22 cellular contexts compared by ENCODE assay signal in the genomic region with DNA sequence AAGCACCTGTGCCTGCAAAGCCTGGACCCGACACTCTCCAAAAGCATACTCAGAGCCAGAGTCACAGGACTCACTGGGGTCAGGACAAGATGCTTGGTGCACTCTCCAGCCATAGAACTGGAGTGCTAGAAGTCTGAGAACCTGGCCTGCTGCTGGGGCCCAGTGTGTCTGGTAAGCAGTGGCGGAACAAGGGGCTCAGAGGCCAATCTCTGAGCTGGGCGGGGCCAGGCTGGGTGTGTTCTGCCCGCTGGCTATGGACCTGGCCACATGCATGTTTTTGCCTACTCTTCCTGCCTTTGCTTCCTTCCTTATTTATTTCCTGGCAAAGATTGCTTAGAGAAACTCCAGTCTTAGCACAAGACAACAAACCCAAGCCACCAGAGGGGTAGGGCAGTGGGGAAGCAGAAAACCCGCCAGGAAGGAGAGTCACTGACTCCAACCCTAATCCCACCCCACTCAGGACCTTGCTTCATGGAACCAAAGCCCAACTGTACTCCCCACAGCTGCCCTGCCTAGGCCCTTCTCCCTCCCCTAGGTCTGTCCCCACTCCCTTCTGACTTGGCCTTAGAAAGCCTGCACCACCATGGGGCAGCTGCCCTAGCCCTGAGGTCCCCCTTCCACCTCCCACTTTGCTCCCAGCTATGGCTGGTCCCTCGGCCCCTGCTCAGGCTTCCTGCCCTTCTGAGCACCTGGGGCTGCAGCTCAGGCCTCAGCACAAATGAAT.
DNase-seq lines count a peak whose midpoint lies in the region; ATAC-seq and TF ChIP-seq lines count a peak whose summit lies in the region.
"Had no signal": no experiment of that assay in that cellular context is flagged by ENCODE, and none has a peak within 500 bp of the region (broad histone marks: within the 10 kb centered on the region; RNA-seq: fewer than 3 reads in every experiment).

No MANE protein-coding gene starts in this region.

- H3K4me1 ChIP-seq in heart right ventricle, result peaks cover 0 to 12% (median 3%) of the 10 kb centered on the region in 9 donors
- H3K4me1 ChIP-seq in spleen, result peaks cover 0 to 16% (median 10%) of the 10 kb centered on the region in 6 donors

- H3K27me3 ChIP-seq in heart right ventricle (peaks cover 3 to 52% (median 44%) of the 10 kb centered on the region in 7 donors), spleen (replicated peaks in 1 of 7) (peaks cover 0 to 76% (median 24%) of the 10 kb centered on the region in 7 donors)
- H3K27me3 ChIP-seq in CD4-positive, alpha-beta T cell (ENCODE audit: control insufficient read depth, insufficient read depth, low read length), result peaks cover 44% of the 10 kb centered on the region
- H3K27me3 ChIP-seq: MG63 had no signal

- no peak for ATAC-seq in heart right ventricle
- no peak for ATAC-seq in CD4-positive, alpha-beta T cell (ENCODE audit: poor library complexity)
- ATAC-seq: Panc1 had no signal

- peak; percentile 17 for DNase-seq in cardiac septum (ENCODE audit: low spot score)
- DNase-seq in heart right ventricle, result no peak
- peak; percentile 17 for DNase-seq in mucosa of gallbladder (ENCODE audit: low spot score)
- peak; percentile 55 for DNase-seq in spleen
- DNase-seq in effector CD8-positive, alpha-beta T cell (lab: John Stamatoyannopoulos, UW), result no peak
- no peak for DNase-seq in CD4-positive, alpha-beta T cell
- DNase-seq in NCI-H2227 (lab: John Stamatoyannopoulos, UW; ENCODE audit: unreplicated experiment), result no peak
- DNase-seq: 8988T; CD4-positive, CD25-positive, alpha-beta regulatory T cell; GM23248; H9; HFFc6; IMR-90; KG1; MG63; NCI-H1105 treated with DMSO at 0.1 percent for 48 hours; NCI-H2029; NCI-H446 treated with DMSO at 0.1 percent for 48 hours; NCI-H69; SHP77 had no signal

- no peak overlapping the region for H3K4me3 Mint-ChIP-seq in CD4-positive, alpha-beta T cell
- H3K4me3 Mint-ChIP-seq: CD4-positive, CD25-positive, alpha-beta regulatory T cell; H9; HFFc6 had no signal

- no peaks in the 10 kb centered on the region for H3K9me3 ChIP-seq in heart right ventricle
- H3K9me3 ChIP-seq in spleen, result no peaks in the 10 kb centered on the region
- no peaks in the 10 kb centered on the region for H3K9me3 ChIP-seq in CD4-positive, alpha-beta T cell (ENCODE audit: control insufficient read depth, low read length)
- H3K9me3 ChIP-seq: MG63 had no signal

- TF ChIP-seq CTCF in heart right ventricle (IDR thresholded peaks at IDR 0.05), result no peak
- no peak for TF ChIP-seq CTCF in spleen (IDR thresholded peaks at IDR 0.05 in 8 of 11, conservative IDR thresholded peaks at IDR 0.05 in 3 of 11)
- no peak for TF ChIP-seq CTCF in CD4-positive, alpha-beta T cell (IDR thresholded peaks at IDR 0.05)

- no peak overlapping the region for H3K4me3 ChIP-seq in heart right ventricle
- no peak overlapping the region for H3K4me3 ChIP-seq in spleen
- H3K4me3 ChIP-seq: GM23248, MG63 had no signal

- WGBS in heart right ventricle, 2 donors, result 81% methylated on average over 6 of the region's 6 CpGs
- 62 to 92% (median 77%) methylated on average over 6 of the region's 6 CpGs for WGBS in spleen, 5 donors

- intact Hi-C loops in cardiac septum (cut with DNase I), result no loop called here
- intact Hi-C loops in heart right ventricle (cut with DNase I), result no loop called here
- intact Hi-C loops in spleen (cut with DNase I; ENCODE audit: low total_unique reads), result no loop called here
- intact Hi-C loops in CD4-positive, alpha-beta T cell (cut with DNase I, micrococcal nuclease), result no loop called here

- no peak overlapping the region for H3K27ac Mint-ChIP-seq in CD4-positive, alpha-beta T cell
- H3K27ac Mint-ChIP-seq: CD4-positive, CD25-positive, alpha-beta regulatory T cell; H9; HFFc6 had no signal

- no peaks in the 10 kb centered on the region for H3K36me3 Mint-ChIP-seq in CD4-positive, alpha-beta T cell (ENCODE audit: low read depth)
- H3K36me3 Mint-ChIP-seq: CD4-positive, CD25-positive, alpha-beta regulatory T cell had no signal

- TF ChIP-seq POLR2A in spleen (IDR thresholded peaks at IDR 0.05), result no peak

- no peaks in the 10 kb centered on the region for H3K9me3 Mint-ChIP-seq in CD4-positive, alpha-beta T cell
- H3K9me3 Mint-ChIP-seq: HFFc6 had no signal

- CTCF ChIA-PET in CD4-positive, alpha-beta T cell (lab: Charles Lee), result no interaction called here

- POLR2A ChIA-PET in CD4-positive, alpha-beta T cell (lab: Charles Lee), result no interaction called here

- H3K36me3 ChIP-seq in heart right ventricle (no peaks in the 10 kb centered on the region), spleen (no peaks in the 10 kb centered on the region)
- H3K36me3 ChIP-seq: MG63 had no signal

- H3K27ac ChIP-seq in heart right ventricle, result no peak overlapping the region
- H3K27ac ChIP-seq in spleen, result no peak overlapping the region
- no peak overlapping the region for H3K27ac ChIP-seq in CD4-positive, alpha-beta T cell (ENCODE audit: low read depth, low read length)
- H3K27ac ChIP-seq: GM23248, RWPE1 had no signal

- peaks cover 5% of the 10 kb centered on the region for H3K4me1 Mint-ChIP-seq in CD4-positive, alpha-beta T cell (ENCODE audit: low read depth)

- H3K27me3 Mint-ChIP-seq in CD4-positive, alpha-beta T cell, result peaks cover 54% of the 10 kb centered on the region

Comparison
In these comparisons a context has a peak if more than half of its experiments do, and no peak if none do; other contexts are left out.
1. DNase-seq: peak in cardiac septum (single experiment), mucosa of gallbladder (single experiment) and spleen (single experiment); none in heart right ventricle (0 of 2), effector CD8-positive, alpha-beta T cell (single experiment), CD4-positive, alpha-beta T cell (0 of 10) and NCI-H2227 (single experiment).